ENCODE assay signal across 1 cellular context in the genomic region with DNA sequence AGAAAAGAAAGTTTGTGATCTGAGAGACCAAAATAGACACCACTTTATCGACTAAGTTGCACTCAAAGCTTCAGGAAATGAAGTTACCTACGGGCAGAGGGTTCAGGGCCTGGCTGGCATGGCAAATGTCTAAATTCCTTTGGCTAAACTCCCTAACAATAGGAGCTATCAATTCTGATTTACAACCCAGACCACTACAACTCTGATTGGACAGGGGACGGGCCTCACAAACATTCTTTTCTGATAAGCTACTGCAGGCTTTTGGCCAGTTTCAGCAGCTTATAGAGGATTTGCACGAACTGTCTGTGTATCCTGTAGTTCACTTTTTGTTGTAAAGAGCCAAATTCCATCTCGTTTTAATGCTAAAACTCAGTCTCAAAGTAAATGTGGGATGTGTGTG.
TF ChIP-seq lines count a peak whose summit lies in the region.

No MANE protein-coding gene starts in this region.

TF ChIP-seq in IMR-90, 13 proteins besides CTCF, POLR2A, EP300 and RAD21 (continued from another document):
- TF ChIP-seq, protein P1, sequence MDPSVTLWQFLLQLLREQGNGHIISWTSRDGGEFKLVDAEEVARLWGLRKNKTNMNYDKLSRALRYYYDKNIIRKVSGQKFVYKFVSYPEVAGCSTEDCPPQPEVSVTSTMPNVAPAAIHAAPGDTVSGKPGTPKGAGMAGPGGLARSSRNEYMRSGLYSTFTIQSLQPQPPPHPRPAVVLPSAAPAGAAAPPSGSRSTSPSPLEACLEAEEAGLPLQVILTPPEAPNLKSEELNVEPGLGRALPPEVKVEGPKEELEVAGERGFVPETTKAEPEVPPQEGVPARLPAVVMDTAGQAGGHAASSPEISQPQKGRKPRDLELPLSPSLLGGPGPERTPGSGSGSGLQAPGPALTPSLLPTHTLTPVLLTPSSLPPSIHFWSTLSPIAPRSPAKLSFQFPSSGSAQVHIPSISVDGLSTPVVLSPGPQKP (IDR thresholded peaks at IDR 0.05; ENCODE audit: borderline replicate concordance, low read depth, low read length): no peak
- TF ChIP-seq MXI1 (IDR thresholded peaks at IDR 0.05; ENCODE audit: borderline replicate concordance, low read depth, low read length): no peak
- no peak for TF ChIP-seq CEBPB (IDR thresholded peaks at IDR 0.05; ENCODE audit: low read depth, low read length)
- no peak for TF ChIP-seq RFX5 (IDR thresholded peaks at IDR 0.05; ENCODE audit: low read depth, low read length)
- no peak for TF ChIP-seq MAFK (IDR thresholded peaks at IDR 0.05; ENCODE audit: low read depth, low read length)
- TF ChIP-seq SMC3 (IDR thresholded peaks at IDR 0.05; ENCODE audit: low read depth, low read length): no peak
